In genomic region chr12:51065530-51065929, GRCh38 we compare ENCODE assay signal across 23 cellular contexts. TPM values are rescaled to one million over a fixed set of nuclear protein-coding genes. Genes with fewer than 3 reads are reported as not detected.
DNase-seq lines count a peak whose midpoint lies in the region; ATAC-seq and TF ChIP-seq lines count a peak whose summit lies in the region.
"Had no signal": no experiment of that assay in that cellular context is flagged by ENCODE, and none has a peak within 500 bp of the region (broad histone marks: within the 10 kb centered on the region; RNA-seq: fewer than 3 reads in every experiment).

No MANE protein-coding gene starts in this region.

- POLR2A ChIA-PET in PC-3 (lab: Charles Lee; ENCODE audit: unreplicated experiment) (no interaction called here), WTC11 (lab: Charles Lee) (no interaction called here)

- H3K9me3 ChIP-seq in PC-3 (ENCODE audit: low read length) (no peaks in the 10 kb centered on the region), left ventricle myocardium inferior (replicated peaks) (no peaks in the 10 kb centered on the region)
- H3K9me3 ChIP-seq: BLaER1 treated with 17β-estradiol and CSF1 and Interleukin-3, amounts not matched to agents 10 nM and 100 nM; Caco-2; SK-N-SH had no signal

- H3K9ac ChIP-seq in PC-3 (ENCODE audit: low read length), result no peak overlapping the region
- H3K9ac ChIP-seq: BLaER1 treated with 17β-estradiol and CSF1 and Interleukin-3, amounts not matched to agents 10 nM and 100 nM; GM23248; SK-N-SH had no signal

- no peaks in the 10 kb centered on the region for H3K9me3 Mint-ChIP-seq in WTC11
- H3K9me3 Mint-ChIP-seq: CD4-positive, alpha-beta memory T cell; H9 had no signal

- no peaks in the 10 kb centered on the region for H3K27me3 Mint-ChIP-seq in WTC11 (ENCODE audit: low read depth)
- H3K27me3 Mint-ChIP-seq: CD4-positive, alpha-beta memory T cell had no signal

- TF ChIP-seq CTCF in PC-3 (conservative IDR thresholded peaks at IDR 0.05; ENCODE audit: low read depth, low read length) (no peak), WTC11 (IDR thresholded peaks at IDR 0.05) (no peak), left ventricle myocardium inferior (IDR thresholded peaks at IDR 0.05; ENCODE audit: borderline replicate concordance) (no peak)

- H3K27ac ChIP-seq in PC-3 (ENCODE audit: low read length) (no peak overlapping the region), left ventricle myocardium inferior (replicated peaks) (no peak overlapping the region)
- H3K27ac ChIP-seq: BLaER1 treated with 17β-estradiol and CSF1 and Interleukin-3, amounts not matched to agents 10 nM and 100 nM; GM23248 had no signal

- H3K9me2 ChIP-seq in PC-3 (replicated peaks; ENCODE audit: low read length), result no peaks in the 10 kb centered on the region
- H3K9me2 ChIP-seq: SK-N-SH had no signal

- intact Hi-C loops in PC-3 (cut with micrococcal nuclease), result no loop called here
- intact Hi-C loops in left ventricle myocardium inferior (cut with micrococcal nuclease), result no loop called here

- no peaks in the 10 kb centered on the region for H3K79me2 ChIP-seq in PC-3 (ENCODE audit: low read length)

- H4K20me1 ChIP-seq in PC-3 (ENCODE audit: low read length), result no peaks in the 10 kb centered on the region

- H3K4me3 ChIP-seq in PC-3 (ENCODE audit: low read length) (no peak overlapping the region), left ventricle myocardium inferior (no peak overlapping the region)
- H3K4me3 ChIP-seq: BLaER1 treated with 17β-estradiol and CSF1 and Interleukin-3, amounts not matched to agents 10 nM and 100 nM; GM12878; GM23248 had no signal

- peak; percentile 64 for ATAC-seq in PC-3
- ATAC-seq in WTC11, result no peak
- ATAC-seq in left lobe of liver, result peak; percentile 63
- ATAC-seq: GM12878 had no signal

- no TSS peak for BruUV-seq in PC-3 (replicated peaks; lab: Mats Ljungman, UMichigan)

- CTCF ChIA-PET in PC-3 (lab: Charles Lee), result no interaction called here
- CTCF ChIA-PET in WTC11 (lab: Charles Lee), result no interaction called here

- no peak overlapping the region for H3K27ac Mint-ChIP-seq in WTC11
- H3K27ac Mint-ChIP-seq: H9 had no signal

- H3K4me1 Mint-ChIP-seq in WTC11, result no peaks in the 10 kb centered on the region
- H3K4me1 Mint-ChIP-seq: CD4-positive, alpha-beta memory T cell; H9 had no signal

- no peak overlapping the region for H3K4me2 ChIP-seq in PC-3 (ENCODE audit: low read length)
- H3K4me2 ChIP-seq: BLaER1 treated with 17β-estradiol and CSF1 and Interleukin-3, amounts not matched to agents 10 nM and 100 nM; SK-N-SH had no signal

- no peak overlapping the region for H2AFZ ChIP-seq in PC-3 (ENCODE audit: low read length)
- H2AFZ ChIP-seq: GM23248 had no signal

- no peaks in the 10 kb centered on the region for H3F3A ChIP-seq in PC-3 (ENCODE audit: low read length, unreplicated experiment)

- H3K36me3 Mint-ChIP-seq in WTC11, result peaks cover 65% of the 10 kb centered on the region

- H3K27me3 ChIP-seq in PC-3 (ENCODE audit: low read length) (no peaks in the 10 kb centered on the region), left ventricle myocardium inferior (ENCODE audit: low read depth) (no peaks in the 10 kb centered on the region)
- H3K27me3 ChIP-seq: BLaER1 treated with 17β-estradiol and CSF1 and Interleukin-3, amounts not matched to agents 10 nM and 100 nM had no signal

- peaks cover 66% of the 10 kb centered on the region for H3K36me3 ChIP-seq in PC-3 (ENCODE audit: low read depth, low read length)
- H3K36me3 ChIP-seq in left ventricle myocardium inferior, result peaks cover 98% of the 10 kb centered on the region

- DNase-seq in PC-3, result peak; percentile 32
- DNase-seq in WTC11 (ENCODE audit: low spot score), result no peak
- no peak for DNase-seq in left lobe of liver (ENCODE audit: low spot score)
- DNase-seq in stimulated activated CD4-positive, alpha-beta T cell treated with anti-CD3 and anti-CD28 coated beads, Interleukin-1b, Interleukin-23, amount 100 ng/mL, for 48 hours, result no peak
- DNase-seq in RPMI8226, result no peak
- no peak for DNase-seq in HCEC 1CT
- DNase-seq in left ventricle myocardium inferior, result no peak
- DNase-seq: CD4-positive, alpha-beta memory T cell; DND-41; GM23248; H9; KG1; NCI-H1105; NCI-H2081; NCI-H2171; NCI-H524 treated with DMSO at 0.1 percent for 48 hours; NCI-H82; OCI-M1; SIG-M5; SK-N-SH had no signal

- no peaks in the 10 kb centered on the region for H3K4me1 ChIP-seq in PC-3 (ENCODE audit: insufficient read depth, low read length)
- H3K4me1 ChIP-seq in left ventricle myocardium inferior, result no peaks in the 10 kb centered on the region

- no peak overlapping the region for H3K4me3 Mint-ChIP-seq in WTC11
- H3K4me3 Mint-ChIP-seq: CD4-positive, alpha-beta memory T cell; H9 had no signal

TF ChIP-seq in WTC11, 78 proteins besides CTCF, POLR2A, EP300 and RAD21:
- TF ChIP-seq ZNF121 (CRISPR knock-in tag; IDR thresholded peaks at IDR 0.05) (peak; percentile 36; the same call in 1 of the 2 replicates), CREM (CRISPR knock-in tag; IDR thresholded peaks at IDR 0.05) (no peak)

RNA-seq across cellular contexts. Expression of gene LETMD1, which starts 17.4 kb away (rescaled TPM):
- total RNA-seq in PC-3 (2014; rRNA removed) (46.9 and 47.1 TPM in 2 replicates), WTC11 (2021) (43.3 to 45.9 TPM (median 45.8 TPM) in 3 replicates), left lobe of liver (36.6 TPM), left ventricle myocardium inferior (20.6 TPM)

RNA-seq across cellular contexts. Expression of gene CSRNP2, which starts 17.9 kb away (rescaled TPM):
- total RNA-seq in PC-3 (2014; rRNA removed) (18.9 and 23.3 TPM in 2 replicates), WTC11 (2021) (33.7 to 36.1 TPM (median 34.2 TPM) in 3 replicates), left lobe of liver (5.7 TPM), left ventricle myocardium inferior (21.8 TPM)

RNA-seq across cellular contexts. Expression of gene SLC11A2, which starts 39.3 kb away (rescaled TPM):
- total RNA-seq in PC-3 (2014; rRNA removed) (28.4 and 38.8 TPM in 2 replicates), WTC11 (2021) (48.6 to 58.0 TPM (median 54.6 TPM) in 3 replicates), left lobe of liver (31.2 TPM), left ventricle myocardium inferior (25.1 TPM)
